Comparison of ENCODE assay signal across 8 cellular contexts in genomic region chr16:58464916-58465731, GRCh38. TPM values are rescaled to one million over a fixed set of nuclear protein-coding genes. Genes with fewer than 3 reads are reported as not detected.
A peak's percentile ranks its signal among the peaks of the same experiment; 100 is the strongest.
DNase-seq lines count a peak whose midpoint lies in the region; ATAC-seq, FAIRE-seq and TF ChIP-seq lines count a peak whose summit lies in the region.

No MANE protein-coding gene starts in this region.

- no peaks in the 10 kb centered on the region for H3K36me3 Mint-ChIP-seq in CD8-positive, alpha-beta memory T cell
- H3K36me3 Mint-ChIP-seq in neural progenitor cell: peaks cover 2% of the 10 kb centered on the region

- H3K36me3 ChIP-seq in CD8-positive, alpha-beta memory T cell (ENCODE audit: insufficient read depth, low read length): no peaks in the 10 kb centered on the region
- H3K36me3 ChIP-seq in PC-3 (ENCODE audit: low read depth, low read length) (no peaks in the 10 kb centered on the region), endothelial cell of umbilical vein (ENCODE audit: control insufficient read depth in 2 of 2, extremely low read depth in 1 of 2, insufficient read depth in 2 of 2, low read length in 2 of 2) (no peaks in the 10 kb centered on the region), neural progenitor cell (no peaks in the 10 kb centered on the region), mucosa of descending colon (ENCODE audit: low read depth) (no peaks in the 10 kb centered on the region)

- POLR2A ChIA-PET in CD8-positive, alpha-beta memory T cell (lab: Charles Lee): no interaction called here
- POLR2A ChIA-PET in PC-3 (lab: Charles Lee; ENCODE audit: unreplicated experiment): no interaction called here
- POLR2A ChIA-PET in endothelial cell of umbilical vein (lab: Charles Lee): no interaction called here

- no peak overlapping the region for H3K27ac ChIP-seq in CD8-positive, alpha-beta memory T cell (ENCODE audit: low read depth, low read length)
- H3K27ac ChIP-seq in PC-3 (ENCODE audit: low read length) (no peak overlapping the region), endothelial cell of umbilical vein (ENCODE audit: insufficient read depth, low read depth, low read length) (no peak overlapping the region), neural progenitor cell (no peak overlapping the region)

- no TSS peak for BruUV-seq in PC-3 (replicated peaks; lab: Mats Ljungman, UMichigan)
- BruUV-seq in endothelial cell of umbilical vein (replicated peaks; lab: Mats Ljungman, UMichigan): no TSS peak

- H3K4me1 Mint-ChIP-seq in CD8-positive, alpha-beta memory T cell: peaks cover 8 to 9% (median 8%) of the 10 kb centered on the region in 3 donors
- H3K4me1 Mint-ChIP-seq in neural progenitor cell: peaks cover 14% of the 10 kb centered on the region

- CTCF ChIA-PET in CD8-positive, alpha-beta memory T cell (lab: Charles Lee): interaction anchor here (1.4 kb wide), 1 partner anchor 129 kb away, joined by 3 read pairs; no protein-coding TSS in a partner anchor
- CTCF ChIA-PET in PC-3 (lab: Charles Lee): interaction anchor here (0.6 kb wide), 1 partner anchor 29 kb away, joined by 3 read pairs; no protein-coding TSS in a partner anchor
- CTCF ChIA-PET in endothelial cell of umbilical vein (lab: Charles Lee): interaction anchor here (0.8 to 2.3 kb wide), 4 partner anchors 8 to 129 kb away, joined by 3 to 10 read pairs (median 4); no protein-coding TSS in a partner anchor

- peak; percentile 68 for FAIRE-seq in endothelial cell of umbilical vein (lab: Jason Lieb, UNC)

- no peaks in the 10 kb centered on the region for H3K79me2 ChIP-seq in PC-3 (ENCODE audit: low read length)
- no peaks in the 10 kb centered on the region for H3K79me2 ChIP-seq in endothelial cell of umbilical vein (ENCODE audit: control insufficient read depth, insufficient read depth, low read length)
- no peaks in the 10 kb centered on the region for H3K79me2 ChIP-seq in neural progenitor cell (ENCODE audit: low read depth)

- H3K4me2 ChIP-seq in PC-3 (ENCODE audit: low read length) (peak overlapping the region; percentile 94), endothelial cell of umbilical vein (ENCODE audit: insufficient read depth, low read length) (peak overlapping the region; percentile 79), neural progenitor cell (peak overlapping the region; percentile 93)

- H4K20me1 ChIP-seq in PC-3 (ENCODE audit: low read length): no peaks in the 10 kb centered on the region
- no peaks in the 10 kb centered on the region for H4K20me1 ChIP-seq in endothelial cell of umbilical vein (replicated peaks; ENCODE audit: control insufficient read depth, extremely low read depth, insufficient read depth, low read length)
- H4K20me1 ChIP-seq in neural progenitor cell (ENCODE audit: low read depth): no peaks in the 10 kb centered on the region

- no peaks in the 10 kb centered on the region for H3F3A ChIP-seq in PC-3 (ENCODE audit: low read length, unreplicated experiment)
- H3F3A ChIP-seq in neural progenitor cell (ENCODE audit: low read depth): peaks cover 38% of the 10 kb centered on the region

- no peak for TF ChIP-seq POLR2A in endothelial cell of umbilical vein (IDR thresholded peaks at IDR 0.05; ENCODE audit: low read depth, low read length)

- peaks cover 42 to 72% of the 10 kb centered on the region in 2 donors for H3K27me3 Mint-ChIP-seq in CD8-positive, alpha-beta memory T cell
- H3K27me3 Mint-ChIP-seq in neural progenitor cell (ENCODE audit: insufficient read depth, low read depth): peaks cover 54% of the 10 kb centered on the region

- no peak overlapping the region for H3K4me3 ChIP-seq in CD8-positive, alpha-beta memory T cell (ENCODE audit: low read length)
- H3K4me3 ChIP-seq in PC-3 (ENCODE audit: low read length) (peak overlapping the region; percentile 68), endothelial cell of umbilical vein (replicated peaks in 1 of 3; ENCODE audit: insufficient read depth in 1 of 3, low read depth in 1 of 3, low read length in 3 of 3) (peak overlapping the region; percentile 55 to 75 (median 67)), neural progenitor cell (peak overlapping the region; percentile 88), mucosa of descending colon (no peak overlapping the region)

- no peaks in the 10 kb centered on the region for H3K9me3 Mint-ChIP-seq in CD8-positive, alpha-beta memory T cell
- H3K9me3 Mint-ChIP-seq in neural progenitor cell: no peaks in the 10 kb centered on the region

- H2AFZ ChIP-seq in PC-3 (ENCODE audit: low read length): peak overlapping the region; percentile 84; the same call in 1 of the 2 replicates
- peak overlapping the region; percentile 74 for H2AFZ ChIP-seq in endothelial cell of umbilical vein (ENCODE audit: low read depth, low read length)
- peak overlapping the region; percentile 81 for H2AFZ ChIP-seq in neural progenitor cell (replicated peaks)

- peak overlapping the region; percentile 24 to 69 (median 41) for H3K4me3 Mint-ChIP-seq in CD8-positive, alpha-beta memory T cell
- peak overlapping the region; percentile 88 for H3K4me3 Mint-ChIP-seq in neural progenitor cell

- no peaks in the 10 kb centered on the region for H3K9me2 ChIP-seq in PC-3 (replicated peaks; ENCODE audit: low read length)

- H3K27ac Mint-ChIP-seq in CD8-positive, alpha-beta memory T cell: peak overlapping the region in 1 of 8 donors; percentile 53
- peak overlapping the region; percentile 48 for H3K27ac Mint-ChIP-seq in neural progenitor cell

- H3K9me1 ChIP-seq in endothelial cell of umbilical vein (replicated peaks; ENCODE audit: control insufficient read depth, extremely low read depth, insufficient read depth, low read length): no peaks in the 10 kb centered on the region

- dilution Hi-C loops in endothelial cell of umbilical vein (cut with MboI; ENCODE audit: extremely low pct_ligation_motif_present, low sequenced_read_pairs): no loop called here

- H3K9ac ChIP-seq in PC-3 (ENCODE audit: low read length) (no peak overlapping the region), endothelial cell of umbilical vein (replicated peaks; ENCODE audit: extremely low read depth, insufficient read depth, low read length) (peak overlapping the region; percentile 28), neural progenitor cell (no peak overlapping the region)

- no peaks in the 10 kb centered on the region for H3K4me1 ChIP-seq in CD8-positive, alpha-beta memory T cell (ENCODE audit: insufficient read depth, low read length)
- H3K4me1 ChIP-seq in PC-3 (ENCODE audit: insufficient read depth, low read length): peaks cover 21% of the 10 kb centered on the region
- peaks cover 6% of the 10 kb centered on the region for H3K4me1 ChIP-seq in endothelial cell of umbilical vein (ENCODE audit: control insufficient read depth, extremely low read depth, insufficient read depth, low read length)
- H3K4me1 ChIP-seq in neural progenitor cell: peaks cover 3% of the 10 kb centered on the region
- peaks cover 9% of the 10 kb centered on the region for H3K4me1 ChIP-seq in mucosa of descending colon (ENCODE audit: low read depth)

- ATAC-seq in PC-3 (peak; percentile 39), HG02642 (IDR thresholded peaks at IDR 0.05; ENCODE audit: poor library complexity, unreplicated experiment) (no peak), mucosa of descending colon (no peak), GM21825 (IDR thresholded peaks at IDR 0.05; ENCODE audit: unreplicated experiment) (no peak), left colon (no peak)

- peaks cover 23% of the 10 kb centered on the region for H3K27me3 ChIP-seq in CD8-positive, alpha-beta memory T cell (ENCODE audit: insufficient read depth, low read length, poor library complexity, severe bottlenecking)
- H3K27me3 ChIP-seq in PC-3 (ENCODE audit: low read length): peaks cover 10% of the 10 kb centered on the region
- peaks cover 2 to 15% of the 10 kb centered on the region in 2 experiments for H3K27me3 ChIP-seq in endothelial cell of umbilical vein (ENCODE audit: control insufficient read depth in 2 of 2, insufficient read depth in 2 of 2, low read length in 2 of 2)
- H3K27me3 ChIP-seq in neural progenitor cell: peaks cover 77% of the 10 kb centered on the region

- H3K9me3 ChIP-seq in CD8-positive, alpha-beta memory T cell (ENCODE audit: low read length): no peaks in the 10 kb centered on the region
- no peaks in the 10 kb centered on the region for H3K9me3 ChIP-seq in PC-3 (ENCODE audit: low read length)
- H3K9me3 ChIP-seq in endothelial cell of umbilical vein (replicated peaks; ENCODE audit: control insufficient read depth, insufficient read depth, low read length): no peaks in the 10 kb centered on the region
- H3K9me3 ChIP-seq in neural progenitor cell (ENCODE audit: low read depth): no peaks in the 10 kb centered on the region
- H3K9me3 ChIP-seq in mucosa of descending colon: no peaks in the 10 kb centered on the region

- intact Hi-C loops in PC-3 (cut with micrococcal nuclease) (no loop called here), endothelial cell of umbilical vein (cut with micrococcal nuclease) (no loop called here), mucosa of descending colon (cut with DNase I, micrococcal nuclease) (no loop called here), left colon (cut with DNase I, micrococcal nuclease) (no loop called here)

- DNase-seq in CD8-positive, alpha-beta memory T cell: no peak
- DNase-seq in PC-3 (no peak), endothelial cell of umbilical vein (ENCODE audit: low read depth, low spot score) (peak; percentile 66), neural progenitor cell (ENCODE audit: low spot score) (peak; percentile 69), mucosa of descending colon (no peak), left colon (no peak)

- TF ChIP-seq CTCF in PC-3 (conservative IDR thresholded peaks at IDR 0.05; ENCODE audit: low read depth, low read length): peak; percentile 35
- peak; percentile 36 to 66 for TF ChIP-seq CTCF in endothelial cell of umbilical vein (IDR thresholded peaks at IDR 0.05; ENCODE audit: extremely low read depth in 1 of 2, insufficient read depth in 1 of 2, low read depth in 1 of 2, low read length in 2 of 2)
- TF ChIP-seq CTCF in neural progenitor cell (IDR thresholded peaks at IDR 0.05): peak; percentile 52
- TF ChIP-seq CTCF in mucosa of descending colon (IDR thresholded peaks at IDR 0.05): no peak

RNA-seq across cellular contexts. Expression of gene NDRG4, which starts 34.8 kb away (rescaled TPM):
- total RNA-seq in CD8-positive, alpha-beta memory T cell: 1 to 10 TPM; 1.6 to 2.4 TPM
- polyA plus RNA-seq in CD8-positive, alpha-beta memory T cell: 0.63 TPM
- total RNA-seq in PC-3 (2014; rRNA removed) (14.2 and 26.6 TPM in 2 replicates), endothelial cell of umbilical vein (31.0 and 35.8 TPM in 2 replicates), neural progenitor cell (ENCODE audit: low replicate concordance) (14.6 and 18.8 TPM in 2 replicates), mucosa of descending colon (10 to 100 TPM in 1 of 3 donors, 1 to 10 TPM in 2; 3.0 to 15.8 (median 3.6) TPM), left colon (1 to 10 TPM; 4.2 to 7.3 TPM)
- 74.3 and 93.9 TPM in 2 replicates for polyA plus RNA-seq in endothelial cell of umbilical vein
- polyA plus RNA-seq in endothelial cell of umbilical vein (2011; cell fraction: cytosol; rRNA removed): 41.5 and 53.0 TPM in 2 replicates
- polyA plus RNA-seq in endothelial cell of umbilical vein (2011; cell fraction: nucleus; rRNA removed): 130 and 182 TPM in 2 replicates
- polyA plus RNA-seq in endothelial cell of umbilical vein (2012): 114 and 302 TPM in 2 replicates
- polyA minus RNA-seq in endothelial cell of umbilical vein: 94.8 and 120 TPM in 2 replicates
- polyA minus RNA-seq in endothelial cell of umbilical vein (2011; cell fraction: cytosol; rRNA and poly(A)+ RNA removed): not detected
- 48.8 and 84.2 TPM in 2 replicates for polyA minus RNA-seq in endothelial cell of umbilical vein (2011; cell fraction: nucleus; rRNA and poly(A)+ RNA removed)

RNA-seq across cellular contexts. Expression of gene SETD6, which starts 50.2 kb away (rescaled TPM):
- total RNA-seq in CD8-positive, alpha-beta memory T cell: 10 to 100 TPM; 23.8 to 24.9 TPM
- polyA plus RNA-seq in CD8-positive, alpha-beta memory T cell: 10.5 TPM
- total RNA-seq in PC-3 (2014; rRNA removed): 22.0 and 22.5 TPM in 2 replicates
- total RNA-seq in endothelial cell of umbilical vein: 10.4 and 16.4 TPM in 2 replicates
- 10.1 and 10.2 TPM in 2 replicates for polyA plus RNA-seq in endothelial cell of umbilical vein
- 5.9 and 6.6 TPM in 2 replicates for polyA plus RNA-seq in endothelial cell of umbilical vein (2011; cell fraction: cytosol; rRNA removed)
- polyA plus RNA-seq in endothelial cell of umbilical vein (2011; cell fraction: nucleus; rRNA removed): 46.9 and 47.4 TPM in 2 replicates
- 13.3 and 17.6 TPM in 2 replicates for polyA plus RNA-seq in endothelial cell of umbilical vein (2012)
- polyA minus RNA-seq in endothelial cell of umbilical vein: 7.6 and 8.4 TPM in 2 replicates
- 23.9 TPM for polyA minus RNA-seq in endothelial cell of umbilical vein (2011; cell fraction: cytosol; rRNA and poly(A)+ RNA removed)
- polyA minus RNA-seq in endothelial cell of umbilical vein (2011; cell fraction: nucleus; rRNA and poly(A)+ RNA removed): 14.1 and 16.2 TPM in 2 replicates
- 25.0 and 34.8 TPM in 2 replicates for total RNA-seq in neural progenitor cell (ENCODE audit: low replicate concordance)
- 10 to 100 TPM; 12.8 to 17.5 (median 14.2) TPM for total RNA-seq in mucosa of descending colon
- 10 to 100 TPM; 11.4 to 13.8 TPM for total RNA-seq in left colon

Comparison
In these comparisons a context has a peak if more than half of its experiments do, and no peak if none do; other contexts are left out.
1. DNase-seq: peak in endothelial cell of umbilical vein (single experiment) and neural progenitor cell (single experiment); none in CD8-positive, alpha-beta memory T cell (0 of 5), PC-3 (single experiment), mucosa of descending colon (0 of 3) and left colon (0 of 2).
2. H3K4me3 ChIP-seq: peak in PC-3 (single experiment), endothelial cell of umbilical vein (3 of 3) and neural progenitor cell (single experiment); none in CD8-positive, alpha-beta memory T cell (single experiment) and mucosa of descending colon (single experiment).
3. Peak in every context shown above with its lines, with median percentiles within 50 percentile points of each other: H2AFZ ChIP-seq and H3K4me2 ChIP-seq.